14 cellular contexts compared by ENCODE assay signal in genomic region chr11:74371269-74372039, GRCh38. TPM values are rescaled to one million over a fixed set of nuclear protein-coding genes. Genes with fewer than 3 reads are reported as not detected.
A peak's percentile ranks its signal among the peaks of the same experiment; 100 is the strongest.
DNase-seq lines count a peak whose midpoint lies in the region; ATAC-seq and TF ChIP-seq lines count a peak whose summit lies in the region.
"Had no signal": no experiment of that assay in that cellular context is flagged by ENCODE, and none has a peak within 500 bp of the region (broad histone marks: within the 10 kb centered on the region; RNA-seq: fewer than 3 reads in every experiment).

No MANE protein-coding gene starts in this region.

- H3K9me3 ChIP-seq in SJCRH30 (replicated peaks) (no peaks in the 10 kb centered on the region), esophagus muscularis mucosa (no peaks in the 10 kb centered on the region)

- WGBS in esophagus muscularis mucosa, result 91% methylated on average over 2 of the region's 2 CpGs

- ATAC-seq in foreskin keratinocyte (peak; percentile 74), GM21360 (IDR thresholded peaks at IDR 0.05; ENCODE audit: unreplicated experiment) (no peak)
- ATAC-seq: effector memory CD8-positive, alpha-beta T cell had no signal

- DNase-seq in AG20443 (ENCODE audit: low spot score), result peak; percentile 15
- peak; percentile 12 for DNase-seq in HPDE6-E6E7 (ENCODE audit: extremely low spot score)
- DNase-seq in SJCRH30, result peak; percentile 81 to 87
- peak; percentile 54 to 82 for DNase-seq in foreskin keratinocyte
- DNase-seq in SHP77 treated with DMSO at 0.1 percent for 48 hours (lab: John Stamatoyannopoulos, UW), result no peak
- no peak for DNase-seq in superior temporal gyrus (ENCODE audit: extremely low spot score)
- DNase-seq in esophagus muscularis mucosa (ENCODE audit: extremely low spot score), result no peak
- DNase-seq: activated CD4-positive, alpha-beta T cell treated with anti-CD3 and anti-CD28 coated beads, Interleukin-2, amount 10 ng/mL, durations not matched to agents 24 days and 14 days; CD4-positive, alpha-beta memory T cell; effector memory CD8-positive, alpha-beta T cell; Karpas-422; nucleus accumbens; stimulated activated CD4-positive, alpha-beta T cell treated with anti-CD3 and anti-CD28 coated beads, Interleukin-4, amount 100 ng/mL, for 24 hours had no signal

- H3K27me3 ChIP-seq in SJCRH30 (no peaks in the 10 kb centered on the region), foreskin keratinocyte (no peaks in the 10 kb centered on the region), esophagus muscularis mucosa (no peaks in the 10 kb centered on the region)

- H3K27ac ChIP-seq in SJCRH30 (peak overlapping the region; percentile 72), foreskin keratinocyte (no peak overlapping the region), esophagus muscularis mucosa (replicated peaks in 1 of 4) (no peak overlapping the region)

- TF ChIP-seq CTCF in foreskin keratinocyte (conservative IDR thresholded peaks at IDR 0.05) (no peak), esophagus muscularis mucosa (IDR thresholded peaks at IDR 0.05) (no peak)

- no peak for TF ChIP-seq EP300 in esophagus muscularis mucosa (IDR thresholded peaks at IDR 0.05)

- intact Hi-C loops in esophagus muscularis mucosa (cut with DNase I), result no loop called here

- TF ChIP-seq POLR2A in esophagus muscularis mucosa (IDR thresholded peaks at IDR 0.05; ENCODE audit: low read depth), result no peak

- H3K36me3 ChIP-seq in SJCRH30 (peaks cover 23% of the 10 kb centered on the region), esophagus muscularis mucosa (peaks cover 3 to 17% (median 10%) of the 10 kb centered on the region in 4 donors)

- H3K4me3 ChIP-seq in SJCRH30 (no peak overlapping the region), esophagus muscularis mucosa (no peak overlapping the region)

- peaks cover 38% of the 10 kb centered on the region for H3K4me1 ChIP-seq in SJCRH30
- H3K4me1 ChIP-seq in foreskin keratinocyte, result no peaks in the 10 kb centered on the region
- no peaks in the 10 kb centered on the region for H3K4me1 ChIP-seq in esophagus muscularis mucosa

RNA-seq across cellular contexts. Expression of gene PGM2L1, which starts 26.8 kb away (rescaled TPM):
- 7.5 and 9.0 TPM in 2 replicates for total RNA-seq in SJCRH30 (2014; rRNA removed; shearing (Covaris generic))
- 2.6 and 4.1 TPM in 2 replicates for total RNA-seq in foreskin keratinocyte
- polyA plus RNA-seq in foreskin keratinocyte, result 0.70 and 0.86 TPM in 2 replicates
- 1 to 10 TPM; 2.5 to 6.4 (median 5.8) TPM for total RNA-seq in esophagus muscularis mucosa

Comparison
In these comparisons a context has a peak if more than half of its experiments do, and no peak if none do; other contexts are left out.
1. DNase-seq: peak in AG20443 (single experiment), HPDE6-E6E7 (single experiment), SJCRH30 (2 of 2) and foreskin keratinocyte (2 of 2); none in SHP77 treated with DMSO at 0.1 percent for 48 hours (single experiment), superior temporal gyrus (single experiment) and esophagus muscularis mucosa (single experiment).